8 cellular contexts compared by ENCODE assay signal in the genomic region with DNA sequence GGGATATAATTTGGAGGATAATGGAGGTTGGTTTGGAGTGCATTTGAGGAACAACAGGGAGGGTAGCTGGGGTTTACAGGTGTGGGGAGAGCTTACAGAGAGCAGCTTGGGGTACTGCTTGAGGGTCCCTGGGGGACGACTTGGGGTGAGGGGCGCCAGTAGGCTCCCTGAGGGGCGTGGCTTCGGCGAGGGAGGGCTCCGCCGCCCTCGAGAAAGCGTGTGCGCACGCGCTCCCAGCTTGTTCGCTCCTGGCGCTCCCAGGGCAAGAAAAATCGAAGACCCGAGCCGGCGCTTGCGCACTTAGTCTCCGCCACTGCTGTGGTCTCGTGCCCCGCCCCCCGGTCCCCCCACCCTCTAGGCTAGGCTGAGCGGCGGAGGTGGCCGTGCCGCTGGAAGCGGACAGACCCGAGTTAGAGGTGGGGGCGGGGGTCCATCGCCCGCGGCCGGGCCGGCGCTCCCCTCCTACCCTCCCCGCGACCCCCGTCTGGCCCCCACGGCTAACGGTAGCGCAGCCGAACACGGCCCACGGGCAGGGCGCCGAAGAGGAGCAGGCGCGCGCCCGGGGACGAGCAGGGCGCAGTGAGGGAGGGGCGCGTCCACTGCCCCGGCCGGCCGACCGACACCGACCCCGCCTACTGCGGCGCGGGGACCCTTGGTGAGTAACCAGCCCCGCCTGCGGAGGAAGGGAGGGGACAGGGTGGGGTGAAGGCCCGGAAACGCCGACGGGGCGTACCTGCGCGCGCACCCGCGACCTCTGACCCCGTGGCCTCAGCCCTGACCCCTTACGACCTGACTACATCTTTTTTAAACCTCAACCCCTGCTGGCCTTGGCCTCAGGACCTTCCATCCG. TPM values are rescaled to one million over a fixed set of nuclear protein-coding genes. Genes with fewer than 3 reads are reported as not detected.
A peak's percentile ranks its signal among the peaks of the same experiment; 100 is the strongest.
DNase-seq lines count a peak whose midpoint lies in the region; ATAC-seq and TF ChIP-seq lines count a peak whose summit lies in the region.

No MANE protein-coding gene starts in this region.

- peak overlapping the region in 1 of 2 donors; percentile 69 for H3K9ac ChIP-seq in colonic mucosa (ENCODE audit: low read depth in 2 of 2, low read length in 2 of 2)

- no peaks in the 10 kb centered on the region for H3K9me3 ChIP-seq in colonic mucosa

- TF ChIP-seq CTCF in colonic mucosa (IDR thresholded peaks at IDR 0.05) (no peak), lower leg skin (IDR thresholded peaks at IDR 0.05) (no peak)

- peak overlapping the region; percentile 46 for H3K4me3 ChIP-seq in colonic mucosa
- peak overlapping the region; percentile 50 for H3K4me3 ChIP-seq in lower leg skin (ENCODE audit: low read depth, poor library complexity, severe bottlenecking)

- intact Hi-C loops in colonic mucosa (cut with DNase I) = no loop called here
- intact Hi-C loops in lower leg skin (cut with DNase I; ENCODE audit: low total_unique reads) = no loop called here

- 5 to 34% methylated on average over 12 to 58 of the region's 79 CpGs for WGBS in lower leg skin, 2 donors

- DNase-seq in NCI-H2029 (lab: John Stamatoyannopoulos, UW) (peak; percentile 40), NCI-H2029 treated with DMSO at 0.1 percent for 48 hours (lab: John Stamatoyannopoulos, UW) (no peak), NCI-H1694 treated with DMSO at 0.1 percent for 48 hours (lab: John Stamatoyannopoulos, UW) (peak; percentile 74), colonic mucosa (no peak), lower leg skin (ENCODE audit: low spot score in 2 of 2) (no peak)
- peak; percentile 59 to 61 for DNase-seq in activated CD4-positive, alpha-beta T cell treated with anti-CD3 and anti-CD28 coated beads for 4 hours
- peak; percentile 30 to 36 (median 35) for DNase-seq in stimulated activated CD4-positive, alpha-beta T cell treated with anti-CD3 and anti-CD28 coated beads, TNF-alpha, amount 100 ng/mL, for 4 hours (ENCODE audit: low read depth in 3 of 3)

- no peaks in the 10 kb centered on the region for H3K36me3 ChIP-seq in colonic mucosa

- no peak for ATAC-seq in GM19467 (IDR thresholded peaks at IDR 0.05; ENCODE audit: unreplicated experiment)

- H3K4me1 ChIP-seq in colonic mucosa = no peaks in the 10 kb centered on the region

- no peak for TF ChIP-seq POLR2A in lower leg skin (IDR thresholded peaks at IDR 0.05)

- peak overlapping the region; percentile 32 for H3K27ac ChIP-seq in colonic mucosa

- H3K27me3 ChIP-seq in colonic mucosa = no peaks in the 10 kb centered on the region

RNA-seq across cellular contexts. Expression of gene CCDC120, which starts 5.4 kb away (rescaled TPM):
- 10 to 100 TPM; 11.3 to 11.8 TPM for total RNA-seq in colonic mucosa
- 10 to 100 TPM; 33.7 to 51.9 (median 36.0) TPM for total RNA-seq in lower leg skin

RNA-seq across cellular contexts. Expression of gene TFE3, which starts 10.3 kb away (rescaled TPM):
- total RNA-seq in colonic mucosa (10 to 100 TPM; 22.4 to 28.5 TPM), lower leg skin (10 to 100 TPM; 37.1 to 55.9 (median 53.6) TPM)

RNA-seq across cellular contexts. Expression of gene PRAF2, which starts 20.4 kb away (rescaled TPM):
- 1 to 10 TPM; 7.0 to 9.9 TPM for total RNA-seq in colonic mucosa
- total RNA-seq in lower leg skin = 10 to 100 TPM in 1 of 4 donors, 1 to 10 TPM in 3; 6.2 to 11.2 (median 7.7) TPM

RNA-seq across cellular contexts. Expression of gene WDR45, which starts 26.2 kb away (rescaled TPM):
- total RNA-seq in colonic mucosa = 10 to 100 TPM; 40.6 to 46.9 TPM
- 100 to 1,000 TPM in 1 of 4 donors, 10 to 100 TPM in 3; 84.4 to 102 (median 87.8) TPM for total RNA-seq in lower leg skin

RNA-seq across cellular contexts. Expression of gene GRIPAP1, which starts 51.4 kb away (rescaled TPM):
- total RNA-seq in colonic mucosa (10 to 100 TPM; 32.0 to 36.9 TPM), lower leg skin (10 to 100 TPM; 30.0 to 43.7 (median 32.4) TPM)

Comparison
In these comparisons a context has a peak if more than half of its experiments do, and no peak if none do; other contexts are left out.
1. DNase-seq: peak in NCI-H2029 (single experiment), NCI-H1694 treated with DMSO at 0.1 percent for 48 hours (single experiment), activated CD4-positive, alpha-beta T cell treated with anti-CD3 and anti-CD28 coated beads for 4 hours (2 of 2) and stimulated activated CD4-positive, alpha-beta T cell treated with anti-CD3 and anti-CD28 coated beads, TNF-alpha, amount 100 ng/mL, for 4 hours (3 of 3); none in NCI-H2029 treated with DMSO at 0.1 percent for 48 hours (single experiment), colonic mucosa (single experiment) and lower leg skin (0 of 2).